ENCODE assay signal across 11 cellular contexts in genomic region chr1:158002022-158002629, GRCh38. TPM values are rescaled to one million over a fixed set of nuclear protein-coding genes. Genes with fewer than 3 reads are reported as not detected.
DNase-seq lines count a peak whose midpoint lies in the region; ATAC-seq, FAIRE-seq and TF ChIP-seq lines count a peak whose summit lies in the region.
"Had no signal": no experiment of that assay in that cellular context is flagged by ENCODE, and none has a peak within 500 bp of the region (broad histone marks: within the 10 kb centered on the region; RNA-seq: fewer than 3 reads in every experiment).

No MANE protein-coding gene starts in this region.

- CTCF ChIA-PET in RWPE1 (lab: Yijun Ruan, JAX) (interaction anchor here (2.1 kb wide), 1 partner anchor 10 kb away, joined by 5 read pairs; no protein-coding TSS in a partner anchor), endothelial cell of umbilical vein (lab: Charles Lee) (interaction anchor here (0.6 to 2.2 kb wide), 12 partner anchors 9 to 99 kb away, joined by 3 to 17 read pairs (median 3); no protein-coding TSS in a partner anchor)

- no peaks in the 10 kb centered on the region for H4K20me1 ChIP-seq in endothelial cell of umbilical vein (replicated peaks; ENCODE audit: control insufficient read depth, extremely low read depth, insufficient read depth, low read length)

- DNase-seq in RWPE1 (ENCODE audit: low spot score) (no peak), endothelial cell of umbilical vein (ENCODE audit: low read depth, low spot score) (peak; percentile 20), uterus (no peak), SKM-1 treated with dmso at 0.1 percent for 144 hours (lab: John Stamatoyannopoulos, UW; ENCODE audit: unreplicated experiment) (no peak)
- DNase-seq in stimulated activated naive CD8-positive, alpha-beta T cell treated with anti-CD3 and anti-CD28 coated beads, Interleukin-15, Interleukin-2, amounts not matched to agents 100 U/mL and 50 U/mL, for 24 hours: no peak
- no peak for DNase-seq in stimulated activated effector memory CD8-positive, alpha-beta T cell treated with anti-CD3 and anti-CD28 coated beads, Interleukin-12 subunit alpha, Interleukin-12 subunit beta, amount 100 ng/mL, for 72 hours (ENCODE audit: low spot score in 2 of 2)
- DNase-seq: activated naive CD4-positive, alpha-beta T cell treated with anti-CD3 and anti-CD28 coated beads for 36 hours; hippocampal formation; NCI-H510A treated with DMSO at 0.1 percent for 48 hours; psoas muscle had no signal

- no peak for ATAC-seq in stimulated activated naive CD8-positive, alpha-beta T cell treated with anti-CD3 and anti-CD28 coated beads, Interleukin-15, Interleukin-2, amounts not matched to agents 100 U/mL and 50 U/mL, for 24 hours
- ATAC-seq in stimulated activated effector memory CD8-positive, alpha-beta T cell treated with anti-CD3 and anti-CD28 coated beads, Interleukin-12 subunit alpha, Interleukin-12 subunit beta, amount 100 ng/mL, for 72 hours: no peak

- H3K4me3 Mint-ChIP-seq in stimulated activated effector memory CD8-positive, alpha-beta T cell treated with anti-CD3 and anti-CD28 coated beads, Interleukin-12 subunit alpha, Interleukin-12 subunit beta, amount 100 ng/mL, for 72 hours: no peak overlapping the region
- H3K4me3 Mint-ChIP-seq: activated naive CD4-positive, alpha-beta T cell treated with anti-CD3 and anti-CD28 coated beads for 36 hours had no signal

- no peak overlapping the region for H3K9ac ChIP-seq in endothelial cell of umbilical vein (replicated peaks; ENCODE audit: extremely low read depth, insufficient read depth, low read length)

- H3K4me3 ChIP-seq in endothelial cell of umbilical vein (replicated peaks in 1 of 3; ENCODE audit: insufficient read depth in 1 of 3, low read depth in 1 of 3, low read length in 3 of 3) (no peak overlapping the region), mesodermal cell (ENCODE audit: extremely low read depth, insufficient read depth, low read length, poor library complexity, severe bottlenecking) (no peak overlapping the region), uterus (no peak overlapping the region)
- H3K4me3 ChIP-seq: psoas muscle had no signal

- POLR2A ChIA-PET in RWPE1 (lab: Yijun Ruan, JAX; ENCODE audit: low non-redundant PET): interaction anchor here (0.5 kb wide), 1 partner anchor 9 kb away, joined by 3 read pairs; no protein-coding TSS in a partner anchor
- POLR2A ChIA-PET in endothelial cell of umbilical vein (lab: Charles Lee): no interaction called here

- no peaks in the 10 kb centered on the region for H3K9me1 ChIP-seq in endothelial cell of umbilical vein (replicated peaks; ENCODE audit: control insufficient read depth, extremely low read depth, insufficient read depth, low read length)

- intact Hi-C loops in endothelial cell of umbilical vein (cut with micrococcal nuclease) (no loop called here), uterus (cut with DNase I; ENCODE audit: low total_unique reads) (no loop called here)

- H3K4me2 ChIP-seq in endothelial cell of umbilical vein (ENCODE audit: insufficient read depth, low read length): no peak overlapping the region

- H3K27ac Mint-ChIP-seq in stimulated activated effector memory CD8-positive, alpha-beta T cell treated with anti-CD3 and anti-CD28 coated beads, Interleukin-12 subunit alpha, Interleukin-12 subunit beta, amount 100 ng/mL, for 72 hours: no peak overlapping the region
- H3K27ac Mint-ChIP-seq: activated naive CD4-positive, alpha-beta T cell treated with anti-CD3 and anti-CD28 coated beads for 36 hours had no signal

- H3K9me3 Mint-ChIP-seq in stimulated activated effector memory CD8-positive, alpha-beta T cell treated with anti-CD3 and anti-CD28 coated beads, Interleukin-12 subunit alpha, Interleukin-12 subunit beta, amount 100 ng/mL, for 72 hours: no peaks in the 10 kb centered on the region
- H3K9me3 Mint-ChIP-seq: activated naive CD4-positive, alpha-beta T cell treated with anti-CD3 and anti-CD28 coated beads for 36 hours had no signal

- FAIRE-seq in endothelial cell of umbilical vein (lab: Jason Lieb, UNC): no peak

- H3K27ac ChIP-seq in RWPE1 (peak overlapping the region; percentile 69), endothelial cell of umbilical vein (ENCODE audit: insufficient read depth, low read depth, low read length) (no peak overlapping the region), mesodermal cell (ENCODE audit: low read depth, low read length, severe bottlenecking) (peak overlapping the region; percentile 84), uterus (peak overlapping the region; percentile 93 to 99)
- H3K27ac ChIP-seq: psoas muscle had no signal

- H3K27me3 ChIP-seq in endothelial cell of umbilical vein (ENCODE audit: control insufficient read depth in 2 of 2, insufficient read depth in 2 of 2, low read length in 2 of 2) (no peaks in the 10 kb centered on the region), uterus (no peaks in the 10 kb centered on the region)

- dilution Hi-C loops in endothelial cell of umbilical vein (cut with MboI; ENCODE audit: extremely low pct_ligation_motif_present, low sequenced_read_pairs): no loop called here

- no peaks in the 10 kb centered on the region for H3K9me3 ChIP-seq in endothelial cell of umbilical vein (replicated peaks; ENCODE audit: control insufficient read depth, insufficient read depth, low read length)
- H3K9me3 ChIP-seq in mesodermal cell (ENCODE audit: control insufficient read depth, low read length): no peaks in the 10 kb centered on the region
- no peaks in the 10 kb centered on the region for H3K9me3 ChIP-seq in uterus
- H3K9me3 ChIP-seq: psoas muscle had no signal

- no peak for TF ChIP-seq POLR2A in endothelial cell of umbilical vein (IDR thresholded peaks at IDR 0.05; ENCODE audit: low read depth, low read length)
- TF ChIP-seq POLR2A in uterus (IDR thresholded peaks at IDR 0.05): no peak

- H3K4me1 ChIP-seq in endothelial cell of umbilical vein (ENCODE audit: control insufficient read depth, extremely low read depth, insufficient read depth, low read length): peaks cover 8% of the 10 kb centered on the region
- H3K4me1 ChIP-seq in mesodermal cell (ENCODE audit: control insufficient read depth, insufficient read depth, low read length, poor library complexity, severe bottlenecking): peaks cover 77% of the 10 kb centered on the region
- H3K4me1 ChIP-seq in uterus: peaks cover 20 to 43% of the 10 kb centered on the region in 2 donors

- H2AFZ ChIP-seq in endothelial cell of umbilical vein (ENCODE audit: low read depth, low read length): no peak overlapping the region

- H3K36me3 ChIP-seq in endothelial cell of umbilical vein (ENCODE audit: control insufficient read depth in 2 of 2, extremely low read depth in 1 of 2, insufficient read depth in 2 of 2, low read length in 2 of 2) (peaks cover 0 to 6% of the 10 kb centered on the region in 2 experiments), mesodermal cell (ENCODE audit: control insufficient read depth, insufficient read depth, low read length) (peaks cover 46% of the 10 kb centered on the region), uterus (no peaks in the 10 kb centered on the region)

- no peaks in the 10 kb centered on the region for H3K4me1 Mint-ChIP-seq in stimulated activated effector memory CD8-positive, alpha-beta T cell treated with anti-CD3 and anti-CD28 coated beads, Interleukin-12 subunit alpha, Interleukin-12 subunit beta, amount 100 ng/mL, for 72 hours

- no TSS peak for BruUV-seq in endothelial cell of umbilical vein (replicated peaks; lab: Mats Ljungman, UMichigan)

- TF ChIP-seq CTCF in RWPE1 (conservative IDR thresholded peaks at IDR 0.05; ENCODE audit: low read depth) (no peak), endothelial cell of umbilical vein (IDR thresholded peaks at IDR 0.05; ENCODE audit: extremely low read depth in 1 of 2, insufficient read depth in 1 of 2, low read depth in 1 of 2, low read length in 2 of 2) (no peak), uterus (IDR thresholded peaks at IDR 0.05) (no peak)

- no peaks in the 10 kb centered on the region for H3K36me3 Mint-ChIP-seq in stimulated activated effector memory CD8-positive, alpha-beta T cell treated with anti-CD3 and anti-CD28 coated beads, Interleukin-12 subunit alpha, Interleukin-12 subunit beta, amount 100 ng/mL, for 72 hours

- 62% methylated on average over 3 to 4 of the region's 4 CpGs for WGBS in mesodermal cell (ENCODE audit: insufficient coverage in 2 of 2), 2 experiments

- H3K79me2 ChIP-seq in endothelial cell of umbilical vein (ENCODE audit: control insufficient read depth, insufficient read depth, low read length): peaks cover 64% of the 10 kb centered on the region

TF ChIP-seq in endothelial cell of umbilical vein, 7 proteins besides CTCF, POLR2A, EP300 and RAD21:
- no peak for TF ChIP-seq JUN (IDR thresholded peaks at IDR 0.05; ENCODE audit: borderline replicate concordance, insufficient read depth, insufficient read length, low read depth)
- TF ChIP-seq POLR2AphosphoS5 (IDR thresholded peaks at IDR 0.05; ENCODE audit: insufficient read depth, low read depth, low read length): no peak
- no peak for TF ChIP-seq EZH2 (IDR thresholded peaks at IDR 0.05; ENCODE audit: borderline replicate concordance, low read depth, low read length, severe bottlenecking)
- TF ChIP-seq GATA2 (IDR thresholded peaks at IDR 0.05; ENCODE audit: insufficient read depth, insufficient read length, low read depth, low read length): no peak
- no peak for TF ChIP-seq MYC (IDR thresholded peaks at IDR 0.05; ENCODE audit: low read depth, low read length)
- TF ChIP-seq MAX (IDR thresholded peaks at IDR 0.05; ENCODE audit: insufficient read depth, insufficient read length): no peak
- TF ChIP-seq FOS (IDR thresholded peaks at IDR 0.05; ENCODE audit: borderline replicate concordance, insufficient read depth, low read length): no peak
TF ChIP-seq in endothelial cell of umbilical vein: peak in this region for 0.

RNA-seq across cellular contexts. Expression of gene KIRREL1, which starts 8.7 kb away (rescaled TPM):
- total RNA-seq in endothelial cell of umbilical vein: 53.6 and 57.6 TPM in 2 replicates
- 30.7 and 35.6 TPM in 2 replicates for polyA plus RNA-seq in endothelial cell of umbilical vein
- polyA plus RNA-seq in endothelial cell of umbilical vein (2011; cell fraction: cytosol; rRNA removed): 25.8 and 25.9 TPM in 2 replicates
- 62.9 and 76.2 TPM in 2 replicates for polyA plus RNA-seq in endothelial cell of umbilical vein (2011; cell fraction: nucleus; rRNA removed)
- 39.0 and 44.6 TPM in 2 replicates for polyA plus RNA-seq in endothelial cell of umbilical vein (2012)
- 63.2 and 77.1 TPM in 2 replicates for polyA minus RNA-seq in endothelial cell of umbilical vein
- 21.1 TPM for polyA minus RNA-seq in endothelial cell of umbilical vein (2011; cell fraction: cytosol; rRNA and poly(A)+ RNA removed)
- 40.4 and 44.9 TPM in 2 replicates for polyA minus RNA-seq in endothelial cell of umbilical vein (2011; cell fraction: nucleus; rRNA and poly(A)+ RNA removed)
- polyA plus RNA-seq in mesodermal cell (2013, experiment 1 of 2): 72.5 TPM
- polyA plus RNA-seq in mesodermal cell (2013, experiment 2 of 2): 57.5 TPM
- total RNA-seq in uterus: 100 to 1,000 TPM in 1 of 4 donors, 10 to 100 TPM in 3; 34.1 to 102 (median 57.4) TPM
